ENCODE assay signal across 8 cellular contexts in genomic region chr15:100596792-100597191, GRCh38. TPM values are rescaled to one million over a fixed set of nuclear protein-coding genes. Genes with fewer than 3 reads are reported as not detected.
A peak's percentile ranks its signal among the peaks of the same experiment; 100 is the strongest.
DNase-seq lines count a peak whose midpoint lies in the region; ATAC-seq and TF ChIP-seq lines count a peak whose summit lies in the region.

No MANE protein-coding gene starts in this region.

- peak; percentile 86 for DNase-seq in activated CD4-positive, alpha-beta T cell treated with anti-CD3 and anti-CD28 coated beads for 1 hour
- peak; percentile 82 to 90 (median 89) for DNase-seq in effector memory CD4-positive, alpha-beta T cell
- peak; percentile 78 for DNase-seq in stimulated activated CD8-positive, alpha-beta memory T cell treated with anti-CD3 and anti-CD28 coated beads, Interleukin-15, amount 100 ng/mL, for 24 hours (ENCODE audit: low read depth)
- no peak for DNase-seq in sigmoid colon
- DNase-seq in NCI-H2081 (lab: John Stamatoyannopoulos, UW): no peak
- DNase-seq in GDM1 (lab: John Stamatoyannopoulos, UW): no peak

- TF ChIP-seq EP300 in sigmoid colon (IDR thresholded peaks at IDR 0.05): no peak

- intact Hi-C loops in sigmoid colon (cut with DNase I): no loop called here

- H3K4me3 ChIP-seq in effector memory CD4-positive, alpha-beta T cell (ENCODE audit: insufficient read depth, low read depth, low read length, poor library complexity, severe bottlenecking): peak overlapping the region; percentile 33
- H3K4me3 ChIP-seq in sigmoid colon: no peak overlapping the region

- TF ChIP-seq POLR2A in sigmoid colon (IDR thresholded peaks at IDR 0.05): no peak

- H3K4me1 ChIP-seq in effector memory CD4-positive, alpha-beta T cell (ENCODE audit: control insufficient read depth, insufficient read depth, low read length, poor library complexity, severe bottlenecking): peaks cover 62% of the 10 kb centered on the region
- peaks cover 0 to 32% (median 23%) of the 10 kb centered on the region in 4 donors for H3K4me1 ChIP-seq in sigmoid colon

- peak; percentile 84 for ATAC-seq in GM18870 (IDR thresholded peaks at IDR 0.05; ENCODE audit: unreplicated experiment)
- peak; percentile 74 for ATAC-seq in HG03064 (IDR thresholded peaks at IDR 0.05; ENCODE audit: low read depth, unreplicated experiment)

- no peaks in the 10 kb centered on the region for H3K9me3 ChIP-seq in effector memory CD4-positive, alpha-beta T cell (ENCODE audit: control insufficient read depth, low read length)
- no peaks in the 10 kb centered on the region for H3K9me3 ChIP-seq in sigmoid colon

- WGBS in sigmoid colon, 2 donors: 52 to 75% methylated on average over 7 of the region's 7 CpGs

- peak overlapping the region; percentile 83 for H3K27ac ChIP-seq in effector memory CD4-positive, alpha-beta T cell (ENCODE audit: insufficient read depth, low read length, poor library complexity, severe bottlenecking)
- no peak overlapping the region for H3K27ac ChIP-seq in sigmoid colon

- no peaks in the 10 kb centered on the region for H3K36me3 ChIP-seq in effector memory CD4-positive, alpha-beta T cell (ENCODE audit: control insufficient read depth, insufficient read depth, low read length)
- H3K36me3 ChIP-seq in sigmoid colon: no peaks in the 10 kb centered on the region

- no peaks in the 10 kb centered on the region for H3K27me3 ChIP-seq in effector memory CD4-positive, alpha-beta T cell (replicated peaks; ENCODE audit: control insufficient read depth, insufficient read depth, low read length, poor library complexity, severe bottlenecking)
- no peaks in the 10 kb centered on the region for H3K27me3 ChIP-seq in sigmoid colon

- TF ChIP-seq CTCF in sigmoid colon (IDR thresholded peaks at IDR 0.05): no peak

RNA-seq across cellular contexts. Expression of gene LINS1, which starts 5.2 kb away (rescaled TPM):
- total RNA-seq in sigmoid colon: 10 to 100 TPM; 13.6 to 74.8 (median 40.1) TPM
- 10 to 100 TPM in 1 of 3 donors, 1 to 10 TPM in 2; 6.6 to 13.7 (median 7.9) TPM for polyA plus RNA-seq in sigmoid colon

RNA-seq across cellular contexts. Expression of gene ASB7, which starts 5.6 kb away (rescaled TPM):
- 10 to 100 TPM in 3 of 4 donors, 1 to 10 TPM in 1; 7.2 to 13.8 (median 12.0) TPM for total RNA-seq in sigmoid colon
- 10 to 100 TPM in 1 of 3 donors, 1 to 10 TPM in 2; 7.2 to 15.7 (median 9.6) TPM for polyA plus RNA-seq in sigmoid colon

Comparison
In these comparisons a context has a peak if more than half of its experiments do, and no peak if none do; other contexts are left out.
1. DNase-seq: peak in activated CD4-positive, alpha-beta T cell treated with anti-CD3 and anti-CD28 coated beads for 1 hour (single experiment), effector memory CD4-positive, alpha-beta T cell (3 of 3) and stimulated activated CD8-positive, alpha-beta memory T cell treated with anti-CD3 and anti-CD28 coated beads, Interleukin-15, amount 100 ng/mL, for 24 hours (single experiment); none in sigmoid colon (single experiment), NCI-H2081 (0 of 2) and GDM1 (single experiment).